ENCODE assay signal across 29 cellular contexts in the genomic region with DNA sequence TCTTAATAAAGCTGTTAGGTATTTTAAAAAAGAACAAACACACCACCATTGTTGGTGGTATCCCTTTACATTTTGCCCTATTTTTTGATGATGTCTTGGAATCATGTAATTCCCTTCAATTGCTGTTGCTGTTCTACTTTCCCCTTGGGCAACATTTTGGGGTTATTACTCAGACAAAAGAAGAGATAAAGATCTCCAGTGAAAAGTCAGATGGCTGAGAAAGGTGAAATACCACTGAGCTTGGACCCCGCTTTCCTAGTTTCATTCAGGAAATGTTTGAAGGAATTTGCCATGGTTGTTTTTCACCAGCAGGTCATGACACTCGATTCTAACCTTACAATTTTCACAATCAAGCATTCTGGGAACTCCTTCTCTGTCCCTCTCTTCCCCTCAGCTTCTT.
"Had no signal": no experiment of that assay in that cellular context is flagged by ENCODE, and none has a peak within 500 bp of the region (broad histone marks: within the 10 kb centered on the region; RNA-seq: fewer than 3 reads in every experiment).

No MANE protein-coding gene starts in this region.

- H3K27me3 ChIP-seq: hepatocyte, sigmoid colon, testis, vagina had no signal

- H3K4me1 ChIP-seq: vagina had no signal

- H3K27ac ChIP-seq: hepatocyte, sigmoid colon, testis, vagina had no signal

- DNase-seq: activated CD4-positive, alpha-beta T cell treated with anti-CD3 and anti-CD28 coated beads, Interleukin-2, amount 10 ng/mL, durations not matched to agents 24 days and 14 days; activated CD4-positive, CD25-positive, alpha-beta regulatory T cell; activated CD8-positive, alpha-beta memory T cell treated with anti-CD3 and anti-CD28 coated beads, Interleukin-2, amount 10 ng/mL, durations not matched to agents 7 days and 5 days; activated CD8-positive, alpha-beta T cell treated with anti-CD3 and anti-CD28 coated beads for 36 hours; activated gamma-delta T cell treated with Interleukin-2 at 50 U/mL for 16 hours; central memory CD4-positive, alpha-beta T cell; effector memory CD4-positive, alpha-beta T cell; glutamatergic neuron; left ventricle myocardium superior; occipital lobe; posterior cingulate gyrus; retina; sigmoid colon; stimulated activated CD4-positive, alpha-beta T cell treated with anti-CD3 and anti-CD28 coated beads, Interleukin-15, amount 100 ng/mL, for 24 hours; stimulated activated naive B cell treated with anti-CD40 and anti-IgM and Interleukin-4, amounts not matched to agents 10 μg/mL and 1 μg/mL and 100 μg/mL, for 72 hours; T-helper 9 cell; testis; trophoblast cell had no signal

- H3K4me1 Mint-ChIP-seq: activated CD4-positive, alpha-beta T cell treated with anti-CD3 and anti-CD28 coated beads, Interleukin-2, amount 10 ng/mL, durations not matched to agents 24 days and 14 days; activated CD8-positive, alpha-beta memory T cell treated with anti-CD3 and anti-CD28 coated beads, Interleukin-2, amount 10 ng/mL, durations not matched to agents 7 days and 5 days; activated naive CD4-positive, alpha-beta T cell treated with anti-CD3 and anti-CD28 coated beads, Interleukin-2, amount 50 U/mL, for 24 hours; memory B cell; stimulated activated naive B cell treated with anti-CD40 and anti-IgM and Interleukin-4, amounts not matched to agents 10 μg/mL and 1 μg/mL and 100 μg/mL, for 72 hours had no signal

- H2AFZ ChIP-seq: hepatocyte had no signal

- FAIRE-seq: astrocyte, endothelial cell of umbilical vein, frontal cortex had no signal

- H3K9me3 Mint-ChIP-seq: activated CD4-positive, alpha-beta T cell treated with anti-CD3 and anti-CD28 coated beads, Interleukin-2, amount 10 ng/mL, durations not matched to agents 24 days and 14 days; activated CD8-positive, alpha-beta T cell treated with anti-CD3 and anti-CD28 coated beads for 36 hours; activated naive CD4-positive, alpha-beta T cell treated with anti-CD3 and anti-CD28 coated beads, Interleukin-2, amount 50 U/mL, for 24 hours; activated T-helper 1 cell treated with anti-CD3 and anti-CD28 coated beads, Interleukin-12 subunit alpha, Interleukin-12 subunit beta, Interleukin-2, Interleukin-4 antibody, amounts not matched to agents 30 ng/mL and 10 ng/mL and 1 ng/mL, durations not matched to agents 14 hours and 24 hours and 36 hours; memory B cell; nephron; stimulated activated naive B cell treated with anti-CD40 and anti-IgM and Interleukin-4, amounts not matched to agents 10 μg/mL and 1 μg/mL and 100 μg/mL, for 72 hours had no signal

- H3K79me2 ChIP-seq: hepatocyte had no signal

- H3K36me3 Mint-ChIP-seq: activated CD8-positive, alpha-beta memory T cell treated with anti-CD3 and anti-CD28 coated beads, Interleukin-2, amount 10 ng/mL, durations not matched to agents 7 days and 5 days; activated naive CD4-positive, alpha-beta T cell treated with anti-CD3 and anti-CD28 coated beads, Interleukin-2, amount 50 U/mL, for 24 hours; memory B cell; stimulated activated naive B cell treated with anti-CD40 and anti-IgM and Interleukin-4, amounts not matched to agents 10 μg/mL and 1 μg/mL and 100 μg/mL, for 72 hours had no signal

- H3K4me3 ChIP-seq: hepatocyte, sigmoid colon, smooth muscle cell, testis, vagina had no signal

- H3K4me3 Mint-ChIP-seq: activated CD4-positive, alpha-beta T cell treated with anti-CD3 and anti-CD28 coated beads, Interleukin-2, amount 10 ng/mL, durations not matched to agents 24 days and 14 days; activated CD8-positive, alpha-beta memory T cell treated with anti-CD3 and anti-CD28 coated beads, Interleukin-2, amount 10 ng/mL, durations not matched to agents 7 days and 5 days; activated CD8-positive, alpha-beta T cell treated with anti-CD3 and anti-CD28 coated beads for 36 hours; activated naive CD4-positive, alpha-beta T cell treated with anti-CD3 and anti-CD28 coated beads, Interleukin-2, amount 50 U/mL, for 24 hours; activated T-helper 1 cell treated with anti-CD3 and anti-CD28 coated beads, Interleukin-12 subunit alpha, Interleukin-12 subunit beta, Interleukin-2, Interleukin-4 antibody, amounts not matched to agents 30 ng/mL and 10 ng/mL and 1 ng/mL, durations not matched to agents 14 hours and 24 hours and 36 hours; memory B cell; nephron; stimulated activated naive B cell treated with anti-CD40 and anti-IgM and Interleukin-4, amounts not matched to agents 10 μg/mL and 1 μg/mL and 100 μg/mL, for 72 hours had no signal

- H3K4me2 ChIP-seq: hepatocyte, smooth muscle cell had no signal

- H3K36me3 ChIP-seq: sigmoid colon, vagina had no signal

- H3K27ac Mint-ChIP-seq: activated CD4-positive, alpha-beta T cell treated with anti-CD3 and anti-CD28 coated beads, Interleukin-2, amount 10 ng/mL, durations not matched to agents 24 days and 14 days; activated CD8-positive, alpha-beta memory T cell treated with anti-CD3 and anti-CD28 coated beads, Interleukin-2, amount 10 ng/mL, durations not matched to agents 7 days and 5 days; activated CD8-positive, alpha-beta T cell treated with anti-CD3 and anti-CD28 coated beads for 36 hours; activated naive CD4-positive, alpha-beta T cell treated with anti-CD3 and anti-CD28 coated beads, Interleukin-2, amount 50 U/mL, for 24 hours; activated T-helper 1 cell treated with anti-CD3 and anti-CD28 coated beads, Interleukin-12 subunit alpha, Interleukin-12 subunit beta, Interleukin-2, Interleukin-4 antibody, amounts not matched to agents 30 ng/mL and 10 ng/mL and 1 ng/mL, durations not matched to agents 14 hours and 24 hours and 36 hours; memory B cell; stimulated activated naive B cell treated with anti-CD40 and anti-IgM and Interleukin-4, amounts not matched to agents 10 μg/mL and 1 μg/mL and 100 μg/mL, for 72 hours had no signal

- H3K9me3 ChIP-seq: sigmoid colon, testis, vagina had no signal

- ATAC-seq: activated CD8-positive, alpha-beta memory T cell treated with anti-CD3 and anti-CD28 coated beads, Interleukin-2, amount 10 ng/mL, durations not matched to agents 7 days and 5 days; activated CD8-positive, alpha-beta T cell treated with anti-CD3 and anti-CD28 coated beads for 36 hours; esophagus mucosa; left ventricle myocardium superior; stimulated activated naive B cell treated with anti-CD40 and anti-IgM and Interleukin-4, amounts not matched to agents 10 μg/mL and 1 μg/mL and 100 μg/mL, for 72 hours had no signal

- H3K27me3 Mint-ChIP-seq: activated CD4-positive, alpha-beta T cell treated with anti-CD3 and anti-CD28 coated beads, Interleukin-2, amount 10 ng/mL, durations not matched to agents 24 days and 14 days; activated CD8-positive, alpha-beta memory T cell treated with anti-CD3 and anti-CD28 coated beads, Interleukin-2, amount 10 ng/mL, durations not matched to agents 7 days and 5 days; activated CD8-positive, alpha-beta T cell treated with anti-CD3 and anti-CD28 coated beads for 36 hours; activated naive CD4-positive, alpha-beta T cell treated with anti-CD3 and anti-CD28 coated beads, Interleukin-2, amount 50 U/mL, for 24 hours; memory B cell; stimulated activated naive B cell treated with anti-CD40 and anti-IgM and Interleukin-4, amounts not matched to agents 10 μg/mL and 1 μg/mL and 100 μg/mL, for 72 hours had no signal
